ENCODE assay signal across 16 cellular contexts in genomic region chr11:34185926-34186841, GRCh38.
DNase-seq lines count a peak whose midpoint lies in the region; TF ChIP-seq lines count a peak whose summit lies in the region.
"Had no signal": no experiment of that assay in that cellular context is flagged by ENCODE, and none has a peak within 500 bp of the region (broad histone marks: within the 10 kb centered on the region; RNA-seq: fewer than 3 reads in every experiment).

No MANE protein-coding gene starts in this region.

- peak overlapping the region; percentile 57 to 77 (median 68) for H3K4me3 Mint-ChIP-seq in brain
- H3K4me3 Mint-ChIP-seq: activated CD4-positive, alpha-beta memory T cell treated with anti-CD3 and anti-CD28 coated beads, Interleukin-2, amount 10 ng/mL, durations not matched to agents 7 days and 5 days; activated naive CD8-positive, alpha-beta T cell treated with anti-CD3 and anti-CD28 coated beads, Interleukin-2, amount 50 U/mL, for 24 hours; CD4-positive, alpha-beta T cell had no signal

- CTCF ChIA-PET in A673 (lab: Charles Lee): interaction anchor here (0.8 to 3.0 kb wide), 2 partner anchors 12 to 39 kb away, joined by 8 to 15 read pairs; no protein-coding TSS in a partner anchor

- POLR2A ChIA-PET in A673 (lab: Charles Lee; ENCODE audit: low non-redundant PET): no interaction called here

- no peaks in the 10 kb centered on the region for H3K27me3 Mint-ChIP-seq in brain
- H3K27me3 Mint-ChIP-seq: activated naive CD8-positive, alpha-beta T cell treated with anti-CD3 and anti-CD28 coated beads, Interleukin-2, amount 50 U/mL, for 24 hours; CD4-positive, alpha-beta T cell had no signal

- H3K4me1 Mint-ChIP-seq in brain: peaks cover 69% of the 10 kb centered on the region

- H3K27ac ChIP-seq in A673 (ENCODE audit: low read depth, low read length, poor library complexity, severe bottlenecking): peak overlapping the region; percentile 44
- H3K27ac ChIP-seq: GM23248, right lobe of liver had no signal

- intact Hi-C loops in A673 (cut with micrococcal nuclease; ENCODE audit: unreplicated experiment): no loop called here

- no peaks in the 10 kb centered on the region for H3K9me3 ChIP-seq in A673 (ENCODE audit: low read depth, low read length, poor library complexity, severe bottlenecking)
- H3K9me3 ChIP-seq: right lobe of liver had no signal

- H3K27me3 ChIP-seq in A673 (replicated peaks; ENCODE audit: insufficient read depth, low read depth, low read length, poor library complexity): no peaks in the 10 kb centered on the region
- H3K27me3 ChIP-seq: right lobe of liver had no signal

- no peak overlapping the region for H3K4me3 ChIP-seq in A673 (ENCODE audit: low read depth, low read length, poor library complexity, severe bottlenecking)
- H3K4me3 ChIP-seq: GM23248, right lobe of liver had no signal

- H3K9me3 Mint-ChIP-seq in brain: no peaks in the 10 kb centered on the region
- H3K9me3 Mint-ChIP-seq: activated CD4-positive, alpha-beta memory T cell treated with anti-CD3 and anti-CD28 coated beads, Interleukin-2, amount 10 ng/mL, durations not matched to agents 7 days and 5 days; activated naive CD8-positive, alpha-beta T cell treated with anti-CD3 and anti-CD28 coated beads, Interleukin-2, amount 50 U/mL, for 24 hours; CD4-positive, alpha-beta T cell had no signal

- H3K36me3 ChIP-seq in A673 (ENCODE audit: insufficient read depth, low read length, poor library complexity, severe bottlenecking): no peaks in the 10 kb centered on the region
- H3K36me3 ChIP-seq: right lobe of liver had no signal

- no TSS peak for BruUV-seq in A673 (replicated peaks; lab: Mats Ljungman, UMichigan)

- H3K4me1 ChIP-seq in A673 (ENCODE audit: insufficient read depth, low read length, poor library complexity, severe bottlenecking): peaks cover 25% of the 10 kb centered on the region

- TF ChIP-seq CTCF in A673 (conservative IDR thresholded peaks at IDR 0.05; ENCODE audit: low read depth, low read length) (no peak), brain (conservative IDR thresholded peaks at IDR 0.05) (no peak)

- peak; percentile 63 for DNase-seq in A673 (ENCODE audit: low spot score)
- DNase-seq in NCI-H1694 (lab: John Stamatoyannopoulos, UW): peak; percentile 49
- peak; percentile 42 for DNase-seq in iPS-NIHi11 (ENCODE audit: low spot score)
- DNase-seq in HPDE6-E6E7 (ENCODE audit: extremely low spot score): no peak
- DNase-seq in stimulated activated CD4-positive, alpha-beta T cell treated with anti-CD3 and anti-CD28 coated beads, Interleukin-1b, Interleukin-23, amount 100 ng/mL, for 48 hours: no peak
- no peak for DNase-seq in GM19240 (ENCODE audit: insufficient read length, low spot score)
- DNase-seq in GF-D8 (lab: John Stamatoyannopoulos, UW): no peak
- DNase-seq: activated CD4-positive, alpha-beta memory T cell treated with anti-CD3 and anti-CD28 coated beads, Interleukin-2, amount 10 ng/mL, durations not matched to agents 7 days and 5 days; activated naive CD8-positive, alpha-beta T cell treated with anti-CD3 and anti-CD28 coated beads, Interleukin-2, amount 50 U/mL, for 24 hours; CD4-positive, alpha-beta T cell; GM23248; NCI-H1930; NCI-H748 treated with DMSO at 0.1 percent for 48 hours; right lobe of liver; stimulated activated CD4-positive, alpha-beta T cell treated with anti-CD3 and anti-CD28 coated beads, Interleukin-2, amount 100 ng/mL, for 48 hours had no signal

- H3K36me3 Mint-ChIP-seq in brain: no peaks in the 10 kb centered on the region

- H3K27ac Mint-ChIP-seq in brain: peak overlapping the region; percentile 83 to 94 (median 89)
- H3K27ac Mint-ChIP-seq: activated CD4-positive, alpha-beta memory T cell treated with anti-CD3 and anti-CD28 coated beads, Interleukin-2, amount 10 ng/mL, durations not matched to agents 7 days and 5 days; activated naive CD8-positive, alpha-beta T cell treated with anti-CD3 and anti-CD28 coated beads, Interleukin-2, amount 50 U/mL, for 24 hours; CD4-positive, alpha-beta T cell had no signal

Comparison
In these comparisons a context has a peak if more than half of its experiments do, and no peak if none do; other contexts are left out.
1. DNase-seq: peak in A673 (single experiment), NCI-H1694 (single experiment) and iPS-NIHi11 (single experiment); none in HPDE6-E6E7 (single experiment), stimulated activated CD4-positive, alpha-beta T cell treated with anti-CD3 and anti-CD28 coated beads, Interleukin-1b, Interleukin-23, amount 100 ng/mL, for 48 hours (single experiment), GM19240 (single experiment) and GF-D8 (single experiment).